Comparison of ENCODE assay signal across 20 cellular contexts in genomic region chr3:17013050-17013449, GRCh38.
DNase-seq lines count a peak whose midpoint lies in the region; ATAC-seq, FAIRE-seq and TF ChIP-seq lines count a peak whose summit lies in the region.
"Had no signal": no experiment of that assay in that cellular context is flagged by ENCODE, and none has a peak within 500 bp of the region (broad histone marks: within the 10 kb centered on the region; RNA-seq: fewer than 3 reads in every experiment).

No MANE protein-coding gene starts in this region.

- no peaks in the 10 kb centered on the region for H3K9me2 ChIP-seq in neural cell (ENCODE audit: insufficient read depth, low read length)

- peaks cover 10% of the 10 kb centered on the region for H3K36me3 ChIP-seq in neural cell (ENCODE audit: insufficient read depth, low read length)

- peak overlapping the region; percentile 69 for H3K27ac ChIP-seq in neural cell (ENCODE audit: low read length)
- H3K27ac ChIP-seq: heart left ventricle, suprapubic skin had no signal

- H3K36me3 Mint-ChIP-seq in Calu3 (ENCODE audit: insufficient read depth, unreplicated experiment) (no peaks in the 10 kb centered on the region), brain (peaks cover 42% of the 10 kb centered on the region)

- TF ChIP-seq CTCF in Calu3 (IDR thresholded peaks at IDR 0.05; ENCODE audit: unreplicated experiment) (no peak), brain (conservative IDR thresholded peaks at IDR 0.05) (no peak), neural cell (IDR thresholded peaks at IDR 0.05; ENCODE audit: poor library complexity, severe bottlenecking) (no peak)

- CTCF ChIA-PET in Calu3 (lab: Charles Lee) = interaction anchor here (1.5 kb wide), 1 partner anchor 129 kb away, joined by 4 read pairs; no protein-coding TSS in a partner anchor

- peak; percentile 85 for FAIRE-seq in H54 (lab: Jason Lieb, UNC)

- peak overlapping the region; percentile 45 for H3K4me3 ChIP-seq in neural cell (ENCODE audit: low read length)
- H3K4me3 ChIP-seq: heart left ventricle, suprapubic skin had no signal

- no peak for TF ChIP-seq POLR2A in H54 (IDR thresholded peaks at IDR 0.05; ENCODE audit: low read depth, low read length)
- TF ChIP-seq POLR2A in erythroblast (IDR thresholded peaks at IDR 0.05; ENCODE audit: low read length) = no peak

- peak overlapping the region; percentile 49 for H3K4me3 Mint-ChIP-seq in Calu3 (ENCODE audit: low read depth, unreplicated experiment)
- H3K4me3 Mint-ChIP-seq in brain = peak overlapping the region in 4 of 5 experiments; percentile 33 to 55 (median 54)
- H3K4me3 Mint-ChIP-seq: activated CD4-positive, alpha-beta memory T cell treated with anti-CD3 and anti-CD28 coated beads, Interleukin-2, amount 10 ng/mL, durations not matched to agents 7 days and 5 days; naive B cell had no signal

- H3K9ac ChIP-seq in neural cell (ENCODE audit: low read length) = peak overlapping the region; percentile 22

- H3K9me3 Mint-ChIP-seq in Calu3 (ENCODE audit: low read depth, unreplicated experiment) (no peaks in the 10 kb centered on the region), brain (no peaks in the 10 kb centered on the region)
- H3K9me3 Mint-ChIP-seq: activated CD4-positive, alpha-beta memory T cell treated with anti-CD3 and anti-CD28 coated beads, Interleukin-2, amount 10 ng/mL, durations not matched to agents 7 days and 5 days; activated naive CD4-positive, alpha-beta T cell treated with anti-CD3 and anti-CD28 coated beads, Interleukin-2, amount 50 U/mL, for 72 hours; naive B cell had no signal

- intact Hi-C loops in Calu3 (cut with micrococcal nuclease; ENCODE audit: unreplicated experiment) = loop anchor here (5.0 kb wide), 2 partner anchors 66 to 126 kb away; no protein-coding TSS in a partner anchor

- TF ChIP-seq RAD21 in neural cell (conservative IDR thresholded peaks at IDR 0.05) = no peak

- H2AFZ ChIP-seq in neural cell (ENCODE audit: low read depth, low read length) = no peak overlapping the region

- H4K20me1 ChIP-seq in neural cell (ENCODE audit: insufficient read depth) = no peaks in the 10 kb centered on the region

- H3K9me3 ChIP-seq in neural cell (ENCODE audit: low read length) = no peaks in the 10 kb centered on the region
- H3K9me3 ChIP-seq: heart left ventricle, suprapubic skin had no signal

- H3K4me1 Mint-ChIP-seq in Calu3 (ENCODE audit: low read depth, unreplicated experiment) = peaks cover 44% of the 10 kb centered on the region
- H3K4me1 Mint-ChIP-seq in brain = peaks cover 34% of the 10 kb centered on the region

- peak overlapping the region; percentile 31 for H3K4me2 ChIP-seq in neural cell (ENCODE audit: low read length)

- peaks cover 15% of the 10 kb centered on the region for H3K79me2 ChIP-seq in neural cell (replicated peaks; ENCODE audit: insufficient read depth, low read length)

- ATAC-seq in HG03097 (IDR thresholded peaks at IDR 0.05; ENCODE audit: low FRiP score, unreplicated experiment) = no peak
- ATAC-seq in GM19328 (IDR thresholded peaks at IDR 0.05; ENCODE audit: unreplicated experiment) = no peak

- peak overlapping the region; percentile 37 for H3K27ac Mint-ChIP-seq in Calu3 (ENCODE audit: unreplicated experiment)
- H3K27ac Mint-ChIP-seq in brain = peak overlapping the region; percentile 43 to 90 (median 79)
- H3K27ac Mint-ChIP-seq: activated CD4-positive, alpha-beta memory T cell treated with anti-CD3 and anti-CD28 coated beads, Interleukin-2, amount 10 ng/mL, durations not matched to agents 7 days and 5 days had no signal

- H3F3A ChIP-seq in neural cell (ENCODE audit: insufficient read depth, low read length, poor library complexity, severe bottlenecking) = peaks cover 3% of the 10 kb centered on the region

- no peak for DNase-seq in Calu3
- DNase-seq in H54 (ENCODE audit: insufficient read length, low spot score) = peak; percentile 9
- DNase-seq in NOMO-1 (lab: John Stamatoyannopoulos, UW; ENCODE audit: unreplicated experiment in 2 of 2) = no peak
- no peak for DNase-seq in erythroblast (lab: John Stamatoyannopoulos, UW)
- DNase-seq: activated CD4-positive, alpha-beta memory T cell treated with anti-CD3 and anti-CD28 coated beads, Interleukin-2, amount 10 ng/mL, durations not matched to agents 7 days and 5 days; activated T-cell treated with anti-CD3 and anti-CD28 coated beads, Interleukin-2, amount 50 U/mL, for 48 hours; AML-193; COR-L47; effector CD4-positive, alpha-beta T cell; heart left ventricle; mammary epithelial cell; MM.1S; naive B cell; Right ventricle myocardium superior had no signal

- H3K27me3 Mint-ChIP-seq in Calu3 (ENCODE audit: unreplicated experiment) = no peaks in the 10 kb centered on the region
- H3K27me3 Mint-ChIP-seq in brain = no peaks in the 10 kb centered on the region
- H3K27me3 Mint-ChIP-seq: activated CD4-positive, alpha-beta memory T cell treated with anti-CD3 and anti-CD28 coated beads, Interleukin-2, amount 10 ng/mL, durations not matched to agents 7 days and 5 days; naive B cell had no signal

- TF ChIP-seq EP300 in neural cell (conservative IDR thresholded peaks at IDR 0.05; ENCODE audit: poor library complexity, severe bottlenecking) = peak; percentile 25

- no peaks in the 10 kb centered on the region for H3K27me3 ChIP-seq in neural cell (ENCODE audit: insufficient read depth, low read depth, low read length)
- H3K27me3 ChIP-seq: heart left ventricle, suprapubic skin had no signal

- no TSS peak for BruUV-seq in Calu3 (replicated peaks; lab: Mats Ljungman, UMichigan)

TF ChIP-seq in neural cell, 6 proteins besides CTCF, POLR2A, EP300 and RAD21:
- TF ChIP-seq MXI1 (conservative IDR thresholded peaks at IDR 0.05; ENCODE audit: poor library complexity, severe bottlenecking) (no peak), TAF1 (IDR thresholded peaks at IDR 0.05; ENCODE audit: low read depth) (no peak), POLR2AphosphoS5 (IDR thresholded peaks at IDR 0.05) (peak; percentile 52), EZH2 (IDR thresholded peaks at IDR 0.05; ENCODE audit: borderline replicate concordance, insufficient read depth, low read length, poor library complexity, severe bottlenecking) (no peak), SMC3 (conservative IDR thresholded peaks at IDR 0.05; ENCODE audit: poor library complexity) (no peak)
- TF ChIP-seq, protein P1, sequence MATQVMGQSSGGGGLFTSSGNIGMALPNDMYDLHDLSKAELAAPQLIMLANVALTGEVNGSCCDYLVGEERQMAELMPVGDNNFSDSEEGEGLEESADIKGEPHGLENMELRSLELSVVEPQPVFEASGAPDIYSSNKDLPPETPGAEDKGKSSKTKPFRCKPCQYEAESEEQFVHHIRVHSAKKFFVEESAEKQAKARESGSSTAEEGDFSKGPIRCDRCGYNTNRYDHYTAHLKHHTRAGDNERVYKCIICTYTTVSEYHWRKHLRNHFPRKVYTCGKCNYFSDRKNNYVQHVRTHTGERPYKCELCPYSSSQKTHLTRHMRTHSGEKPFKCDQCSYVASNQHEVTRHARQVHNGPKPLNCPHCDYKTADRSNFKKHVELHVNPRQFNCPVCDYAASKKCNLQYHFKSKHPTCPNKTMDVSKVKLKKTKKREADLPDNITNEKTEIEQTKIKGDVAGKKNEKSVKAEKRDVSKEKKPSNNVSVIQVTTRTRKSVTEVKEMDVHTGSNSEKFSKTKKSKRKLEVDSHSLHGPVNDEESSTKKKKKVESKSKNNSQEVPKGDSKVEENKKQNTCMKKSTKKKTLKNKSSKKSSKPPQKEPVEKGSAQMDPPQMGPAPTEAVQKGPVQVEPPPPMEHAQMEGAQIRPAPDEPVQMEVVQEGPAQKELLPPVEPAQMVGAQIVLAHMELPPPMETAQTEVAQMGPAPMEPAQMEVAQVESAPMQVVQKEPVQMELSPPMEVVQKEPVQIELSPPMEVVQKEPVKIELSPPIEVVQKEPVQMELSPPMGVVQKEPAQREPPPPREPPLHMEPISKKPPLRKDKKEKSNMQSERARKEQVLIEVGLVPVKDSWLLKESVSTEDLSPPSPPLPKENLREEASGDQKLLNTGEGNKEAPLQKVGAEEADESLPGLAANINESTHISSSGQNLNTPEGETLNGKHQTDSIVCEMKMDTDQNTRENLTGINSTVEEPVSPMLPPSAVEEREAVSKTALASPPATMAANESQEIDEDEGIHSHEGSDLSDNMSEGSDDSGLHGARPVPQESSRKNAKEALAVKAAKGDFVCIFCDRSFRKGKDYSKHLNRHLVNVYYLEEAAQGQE (IDR thresholded peaks at IDR 0.05; ENCODE audit: borderline replicate concordance) = peak; percentile 27
